Comparison of ENCODE assay signal across 8 cellular contexts in genomic region chr17:80005360-80006338, GRCh38. TPM values are rescaled to one million over a fixed set of nuclear protein-coding genes. Genes with fewer than 3 reads are reported as not detected.
A peak's percentile ranks its signal among the peaks of the same experiment; 100 is the strongest.
DNase-seq lines count a peak whose midpoint lies in the region; ATAC-seq and TF ChIP-seq lines count a peak whose summit lies in the region.

No MANE protein-coding gene starts in this region.

- H4K8ac ChIP-seq in trophoblast cell (ENCODE audit: low read depth, low read length) = no peak overlapping the region

- peaks cover 5% of the 10 kb centered on the region for H3K4me1 Mint-ChIP-seq in activated T-helper 17 cell treated with anti-CD3 and anti-CD28 coated beads, Interleukin-2, amount 50 U/mL, for 72 hours

- no peak for TF ChIP-seq POLR2A in gastroesophageal sphincter (IDR thresholded peaks at IDR 0.05)

- H3K4me3 ChIP-seq in BE2C (ENCODE audit: low read depth, low read length) = no peak overlapping the region; the same call in 1 of the 2 replicates
- H3K4me3 ChIP-seq in gastroesophageal sphincter = no peak overlapping the region
- H3K4me3 ChIP-seq in trophoblast cell (ENCODE audit: low read depth, low read length) = no peak overlapping the region

- H3K36me3 Mint-ChIP-seq in activated T-helper 17 cell treated with anti-CD3 and anti-CD28 coated beads, Interleukin-2, amount 50 U/mL, for 72 hours (ENCODE audit: low read depth) = no peaks in the 10 kb centered on the region

- no peaks in the 10 kb centered on the region for H3K79me2 ChIP-seq in trophoblast cell (ENCODE audit: control insufficient read depth, insufficient read depth, low read length, poor library complexity)

- H2BK12ac ChIP-seq in trophoblast cell (ENCODE audit: low read length) = no peak overlapping the region

- no peak overlapping the region for H3K27ac Mint-ChIP-seq in activated T-helper 17 cell treated with anti-CD3 and anti-CD28 coated beads, Interleukin-2, amount 50 U/mL, for 72 hours

- no peak overlapping the region for H4K91ac ChIP-seq in trophoblast cell (ENCODE audit: low read depth, low read length)

- H3K4me1 ChIP-seq in BE2C (no peaks in the 10 kb centered on the region), gastroesophageal sphincter (peaks cover 0 to 32% (median 3%) of the 10 kb centered on the region in 3 donors), trophoblast cell (ENCODE audit: control insufficient read depth in 1 of 2, insufficient read depth in 2 of 2, low read length in 2 of 2) (no peaks in the 10 kb centered on the region)

- H3K4me3 Mint-ChIP-seq in activated T-helper 17 cell treated with anti-CD3 and anti-CD28 coated beads, Interleukin-2, amount 50 U/mL, for 72 hours = peak overlapping the region; percentile 25

- TF ChIP-seq CTCF in BE2C (IDR thresholded peaks at IDR 0.05; ENCODE audit: low read depth, low read length) (peak; percentile 97), GM20000 (IDR thresholded peaks at IDR 0.05; ENCODE audit: extremely low read depth, missing control alignments) (peak; percentile 89), gastroesophageal sphincter (IDR thresholded peaks at IDR 0.05) (peak; percentile 88 to 99 (median 94))

- H3K9me3 Mint-ChIP-seq in activated T-helper 17 cell treated with anti-CD3 and anti-CD28 coated beads, Interleukin-2, amount 50 U/mL, for 72 hours = no peaks in the 10 kb centered on the region

- 6 to 50% methylated on average over 3 to 8 of the region's 37 CpGs for whole genome bisulfite sequencing in gastroesophageal sphincter (ENCODE audit: low coverage in 1 of 2), 2 donors
- no CpG with 5 or more reads among the region's 37 CpGs for WGBS in trophoblast cell (ENCODE audit: extremely low coverage, insufficient coverage, insufficient read length)

- no peak overlapping the region for H3K18ac ChIP-seq in trophoblast cell (ENCODE audit: low read length)

- H3K36me3 ChIP-seq in BE2C (peaks cover 8% of the 10 kb centered on the region), gastroesophageal sphincter (peaks cover 0 to 47% of the 10 kb centered on the region in 2 donors), trophoblast cell (ENCODE audit: control insufficient read depth in 1 of 2, insufficient read depth in 2 of 2, low read length in 2 of 2) (peaks cover 39 to 49% of the 10 kb centered on the region in 2 experiments)

- H2AFZ ChIP-seq in trophoblast cell (ENCODE audit: insufficient read depth, low read length, poor library complexity) = no peak overlapping the region

- peak; percentile 59 for ATAC-seq in activated T-helper 17 cell treated with anti-CD3 and anti-CD28 coated beads, Interleukin-2, amount 50 U/mL, for 72 hours (replicated peaks)
- ATAC-seq in gastroesophageal sphincter = peak; percentile 38
- no peak for ATAC-seq in HG02798 (IDR thresholded peaks at IDR 0.05; ENCODE audit: poor library complexity, unreplicated experiment)
- ATAC-seq in HG03565 (IDR thresholded peaks at IDR 0.05; ENCODE audit: unreplicated experiment) = no peak

- H3K4me2 ChIP-seq in trophoblast cell (ENCODE audit: low read length) = no peak overlapping the region

- DNase-seq in BE2C (peak; percentile 63), GM20000 (ENCODE audit: low spot score) (peak; percentile 95), OCI-M1 (lab: John Stamatoyannopoulos, UW) (peak; percentile 51), trophoblast cell (peak; percentile 14 to 63)

- H3K79me1 ChIP-seq in trophoblast cell (ENCODE audit: low read length) = no peaks in the 10 kb centered on the region

- no peak overlapping the region for H4K12ac ChIP-seq in trophoblast cell (ENCODE audit: low read depth, low read length)

- no peak overlapping the region for H3K9ac ChIP-seq in trophoblast cell (ENCODE audit: low read length)

- no peak overlapping the region for H3K23ac ChIP-seq in trophoblast cell (ENCODE audit: low read length)

- no peak overlapping the region for H3K4ac ChIP-seq in trophoblast cell (ENCODE audit: low read depth, low read length)

- H3K27ac ChIP-seq in gastroesophageal sphincter (no peak overlapping the region), trophoblast cell (ENCODE audit: low read depth, low read length) (no peak overlapping the region)

- no peaks in the 10 kb centered on the region for H3K27me3 Mint-ChIP-seq in activated T-helper 17 cell treated with anti-CD3 and anti-CD28 coated beads, Interleukin-2, amount 50 U/mL, for 72 hours

- H2BK5ac ChIP-seq in trophoblast cell (ENCODE audit: low read depth, low read length, poor library complexity) = no peak overlapping the region

- H2AK5ac ChIP-seq in trophoblast cell (ENCODE audit: low read length) = no peak overlapping the region

- H3K14ac ChIP-seq in trophoblast cell (ENCODE audit: low read length) = no peak overlapping the region

- H3K9me3 ChIP-seq in BE2C = no peaks in the 10 kb centered on the region
- H3K9me3 ChIP-seq in gastroesophageal sphincter = no peaks in the 10 kb centered on the region
- H3K9me3 ChIP-seq in trophoblast cell (ENCODE audit: insufficient read depth, low read depth, low read length) = peaks cover 7% of the 10 kb centered on the region

- H2BK120ac ChIP-seq in trophoblast cell (ENCODE audit: insufficient read depth, low read length, poor library complexity) = no peak overlapping the region

- no peaks in the 10 kb centered on the region for H3K27me3 ChIP-seq in BE2C
- no peaks in the 10 kb centered on the region for H3K27me3 ChIP-seq in gastroesophageal sphincter
- H3K27me3 ChIP-seq in trophoblast cell (ENCODE audit: insufficient read depth, low read length) = no peaks in the 10 kb centered on the region

- no peak for TF ChIP-seq EP300 in gastroesophageal sphincter (IDR thresholded peaks at IDR 0.05)

RNA-seq across cellular contexts. Expression of gene TBC1D16, which starts 30.0 kb away (rescaled TPM):
- polyA plus RNA-seq in BE2C (2012; ENCODE audit: insufficient read depth, insufficient read length, low read depth) = 6.8 TPM
- total RNA-seq in activated T-helper 17 cell treated with anti-CD3 and anti-CD28 coated beads, Interleukin-2, amount 50 U/mL, for 72 hours = 1 to 10 TPM; 1.6 to 1.8 TPM
- 10 to 100 TPM; 26.5 to 44.3 (median 36.3) TPM for total RNA-seq in gastroesophageal sphincter
- 12.9 and 13.9 TPM in 2 replicates for polyA plus RNA-seq in trophoblast cell (2013)

RNA-seq across cellular contexts. Expression of gene CCDC40, which starts 30.8 kb away (rescaled TPM):
- polyA plus RNA-seq in BE2C (2012; ENCODE audit: insufficient read depth, insufficient read length, low read depth) = 6.0 TPM
- under 1 TPM in 1 of 2 donors, not detected in 1; 0.69 TPM for total RNA-seq in activated T-helper 17 cell treated with anti-CD3 and anti-CD28 coated beads, Interleukin-2, amount 50 U/mL, for 72 hours
- 10 to 100 TPM in 1 of 4 donors, 1 to 10 TPM in 3; 4.3 to 17.3 (median 5.5) TPM for total RNA-seq in gastroesophageal sphincter
- polyA plus RNA-seq in trophoblast cell (2013) = 1.3 TPM in 2 replicates

Comparison
In these comparisons a context has a peak if more than half of its experiments do, and no peak if none do; other contexts are left out.
1. DNase-seq: peak in every context shown above with its lines; median percentile 95 in GM20000; 63 in BE2C; 51 in OCI-M1; 38 in trophoblast cell.
2. ATAC-seq: peak in activated T-helper 17 cell treated with anti-CD3 and anti-CD28 coated beads, Interleukin-2, amount 50 U/mL, for 72 hours (single experiment) and gastroesophageal sphincter (single experiment); none in HG02798 (single experiment) and HG03565 (single experiment).
3. RNA of gene TBC1D16, which starts 30.0 kb away (total RNA-seq): 26.5 to 44.3 TPM in gastroesophageal sphincter; 1.6 to 1.8 TPM in activated T-helper 17 cell treated with anti-CD3 and anti-CD28 coated beads, Interleukin-2, amount 50 U/mL, for 72 hours; every median in the first group is over 4 times any median in the second.
4. Peak in every context shown above with its lines, with median percentiles within 50 percentile points of each other: CTCF ChIP-seq.